ENCODE assay signal across 19 cellular contexts in genomic region chr3:133880886-133881455, GRCh38.
"Had no signal": no experiment of that assay in that cellular context is flagged by ENCODE, and none has a peak within 500 bp of the region (broad histone marks: within the 10 kb centered on the region; RNA-seq: fewer than 3 reads in every experiment).

No MANE protein-coding gene starts in this region.

- H3K4me3 ChIP-seq: adrenal gland, gastroesophageal sphincter, right lobe of liver, SK-N-MC, skin epidermis, thoracic aorta had no signal

- H3K27ac ChIP-seq: adrenal gland, epithelial cell of prostate, gastroesophageal sphincter, parathyroid adenoma, right lobe of liver, SK-N-MC, skin epidermis, thoracic aorta had no signal

- ATAC-seq: gastroesophageal sphincter, left cardiac atrium, right lobe of liver had no signal

- H3K9me3 Mint-ChIP-seq: natural killer cell treated with Interleukin-12 subunit alpha and Interleukin-12 subunit beta and Interleukin-15 and Interleukin-18, amount 100 ng/mL, for 72 hours had no signal

- DNase-seq: activated gamma-delta T cell treated with Interleukin-2 at 50 U/mL for 16 hours; activated T-cell treated with anti-CD3 and anti-CD28 coated beads for 4 hours; cortex of kidney; hypothalamus; left cardiac atrium; stimulated activated CD4-positive, alpha-beta T cell treated with anti-CD3 and anti-CD28 coated beads, Interleukin-2, amount 100 ng/mL, for 24 hours; stimulated activated naive B cell treated with anti-CD40 and anti-IgM and Interleukin-4, amounts not matched to agents 10 μg/mL and 1 μg/mL and 100 μg/mL, for 72 hours; SW 1271 had no signal

- H3K27me3 Mint-ChIP-seq: type B pancreatic cell had no signal

- H3K4me3 Mint-ChIP-seq: activated naive CD4-positive, alpha-beta T cell treated with anti-CD3 and anti-CD28 coated beads, Interleukin-2, amount 50 U/mL, for 24 hours; natural killer cell treated with Interleukin-12 subunit alpha and Interleukin-12 subunit beta and Interleukin-15 and Interleukin-18, amount 100 ng/mL, for 72 hours; stimulated activated naive B cell treated with anti-CD40 and anti-IgM and Interleukin-4, amounts not matched to agents 10 μg/mL and 1 μg/mL and 100 μg/mL, for 72 hours; type B pancreatic cell had no signal

- H3K27ac Mint-ChIP-seq: activated naive CD4-positive, alpha-beta T cell treated with anti-CD3 and anti-CD28 coated beads, Interleukin-2, amount 50 U/mL, for 24 hours; stimulated activated naive B cell treated with anti-CD40 and anti-IgM and Interleukin-4, amounts not matched to agents 10 μg/mL and 1 μg/mL and 100 μg/mL, for 72 hours; type B pancreatic cell had no signal

- H3K36me3 Mint-ChIP-seq: activated naive CD4-positive, alpha-beta T cell treated with anti-CD3 and anti-CD28 coated beads, Interleukin-2, amount 50 U/mL, for 24 hours had no signal
